In genomic region chr10:33301097-33301789, GRCh38 we compare ENCODE assay signal across 15 cellular contexts.
"Had no signal": no experiment of that assay in that cellular context is flagged by ENCODE, and none has a peak within 500 bp of the region (broad histone marks: within the 10 kb centered on the region; RNA-seq: fewer than 3 reads in every experiment).

No MANE protein-coding gene starts in this region.

- H3K36me3 ChIP-seq: neutrophil had no signal

- H3K36me3 Mint-ChIP-seq: immature natural killer cell; stimulated activated memory B cell treated with anti-CD40 and anti-IgM and Interleukin-4, amounts not matched to agents 10 μg/mL and 1 μg/mL and 100 μg/mL, for 72 hours had no signal

- H3K9me3 Mint-ChIP-seq: activated naive CD4-positive, alpha-beta T cell treated with anti-CD3 and anti-CD28 coated beads for 36 hours; immature natural killer cell; stimulated activated memory B cell treated with anti-CD40 and anti-IgM and Interleukin-4, amounts not matched to agents 10 μg/mL and 1 μg/mL and 100 μg/mL, for 72 hours; T-helper 1 cell treated with Interleukin-12 subunit alpha and Interleukin-12 subunit beta and Interleukin-4 antibody, amounts not matched to agents 30 μg/mL and 1 μg/mL, for 36 hours; type B pancreatic cell had no signal

- DNase-seq: activated CD4-positive, alpha-beta T cell treated with anti-CD3 and anti-CD28 coated beads for 48 hours; activated CD8-positive, alpha-beta memory T cell treated with anti-CD3 and anti-CD28 coated beads for 24 hours; activated naive CD4-positive, alpha-beta T cell treated with anti-CD3 and anti-CD28 coated beads for 36 hours; central memory CD4-positive, alpha-beta T cell; cortex of kidney; effector CD8-positive, alpha-beta T cell; immature natural killer cell; posterior cingulate gyrus; right cardiac atrium; stimulated activated CD4-positive, alpha-beta T cell treated with anti-CD3 and anti-CD28 coated beads, Interleukin-1b, Interleukin-23, amount 100 ng/mL, for 48 hours; substantia nigra had no signal

- H3K4me3 Mint-ChIP-seq: activated naive CD4-positive, alpha-beta T cell treated with anti-CD3 and anti-CD28 coated beads for 36 hours; immature natural killer cell; stimulated activated memory B cell treated with anti-CD40 and anti-IgM and Interleukin-4, amounts not matched to agents 10 μg/mL and 1 μg/mL and 100 μg/mL, for 72 hours; T-helper 1 cell treated with Interleukin-12 subunit alpha and Interleukin-12 subunit beta and Interleukin-4 antibody, amounts not matched to agents 30 μg/mL and 1 μg/mL, for 36 hours; type B pancreatic cell had no signal

- ATAC-seq: stimulated activated memory B cell treated with anti-CD40 and anti-IgM and Interleukin-4, amounts not matched to agents 10 μg/mL and 1 μg/mL and 100 μg/mL, for 72 hours had no signal

- H3K27me3 Mint-ChIP-seq: stimulated activated memory B cell treated with anti-CD40 and anti-IgM and Interleukin-4, amounts not matched to agents 10 μg/mL and 1 μg/mL and 100 μg/mL, for 72 hours; type B pancreatic cell had no signal

- H3K4me1 Mint-ChIP-seq: immature natural killer cell; stimulated activated memory B cell treated with anti-CD40 and anti-IgM and Interleukin-4, amounts not matched to agents 10 μg/mL and 1 μg/mL and 100 μg/mL, for 72 hours had no signal

- H3K27ac ChIP-seq: neutrophil had no signal

- H3K27ac Mint-ChIP-seq: activated naive CD4-positive, alpha-beta T cell treated with anti-CD3 and anti-CD28 coated beads for 36 hours; immature natural killer cell; stimulated activated memory B cell treated with anti-CD40 and anti-IgM and Interleukin-4, amounts not matched to agents 10 μg/mL and 1 μg/mL and 100 μg/mL, for 72 hours; T-helper 1 cell treated with Interleukin-12 subunit alpha and Interleukin-12 subunit beta and Interleukin-4 antibody, amounts not matched to agents 30 μg/mL and 1 μg/mL, for 36 hours; type B pancreatic cell had no signal

- H3K9me3 ChIP-seq: neutrophil had no signal
